In genomic region chr6:132322398-132322797, GRCh38 we compare ENCODE assay signal across 27 cellular contexts.
DNase-seq lines count a peak whose midpoint lies in the region; ATAC-seq, FAIRE-seq and TF ChIP-seq lines count a peak whose summit lies in the region.
"Had no signal": no experiment of that assay in that cellular context is flagged by ENCODE, and none has a peak within 500 bp of the region (broad histone marks: within the 10 kb centered on the region; RNA-seq: fewer than 3 reads in every experiment).

No MANE protein-coding gene starts in this region.

- H3K9ac ChIP-seq in SK-N-SH (no peak overlapping the region), H1 (replicated peaks in 1 of 4; ENCODE audit: extremely low read depth in 1 of 4, low read depth in 3 of 4, low read length in 3 of 4) (no peak overlapping the region), keratinocyte (ENCODE audit: control insufficient read depth, extremely low read depth, insufficient read depth, low read length) (no peak overlapping the region)

- H3K9me1 ChIP-seq in keratinocyte (ENCODE audit: control insufficient read depth, extremely low read depth, insufficient read depth, low read length) = no peaks in the 10 kb centered on the region

- ATAC-seq in SK-N-SH treated with all-trans-retinoic acid at 6 μM for 48 hours (no peak), GM21515 (IDR thresholded peaks at IDR 0.05; ENCODE audit: unreplicated experiment) (no peak), HG03025 (IDR thresholded peaks at IDR 0.05; ENCODE audit: low FRiP score, unreplicated experiment) (no peak)
- ATAC-seq: heart right ventricle, left colon, Panc1, T-cell had no signal

- FAIRE-seq in H1 (lab: Jason Lieb, UNC) (no peak), keratinocyte (lab: Jason Lieb, UNC) (no peak)

- H3K14ac ChIP-seq in H1 (ENCODE audit: insufficient read length) = no peak overlapping the region

- no peak overlapping the region for H2BK12ac ChIP-seq in H1 (ENCODE audit: low read depth, low read length)

- no peak overlapping the region for H2BK15ac ChIP-seq in H1 (ENCODE audit: low read length)

- H2BK20ac ChIP-seq in H1 (ENCODE audit: low read length) = no peak overlapping the region

- dilution Hi-C loops in keratinocyte (cut with MboI; ENCODE audit: extremely low pct_ligation_motif_present, low sequenced_read_pairs) = no loop called here

- H3K27me3 ChIP-seq in SK-N-SH (ENCODE audit: insufficient read depth) = no peaks in the 10 kb centered on the region
- H3K27me3 ChIP-seq in H1 (replicated peaks in 1 of 4; ENCODE audit: control insufficient read depth in 3 of 4, extremely low read depth in 1 of 4, insufficient read depth in 3 of 4, low read length in 3 of 4) = no peaks in the 10 kb centered on the region
- H3K27me3 ChIP-seq in keratinocyte (ENCODE audit: control insufficient read depth, extremely low read depth, insufficient read depth, low read length) = no peaks in the 10 kb centered on the region
- H3K27me3 ChIP-seq: heart right ventricle, tibial artery had no signal

- POLR2A ChIA-PET in SK-N-SH (lab: Yijun Ruan, JAX) (no interaction called here), H1 (lab: Charles Lee; ENCODE audit: partially characterized antibody) (no interaction called here), RWPE1 (lab: Yijun Ruan, JAX; ENCODE audit: low non-redundant PET) (no interaction called here)

- H3K9me2 ChIP-seq in SK-N-SH = no peaks in the 10 kb centered on the region

- H2AFZ ChIP-seq in SK-N-SH (ENCODE audit: low read depth) (peak overlapping the region; percentile 45), H1 (ENCODE audit: low read length) (0 out of 2 replicates have a peak overlapping the region, but pooled peaks have one; percentile 20), keratinocyte (ENCODE audit: control insufficient read depth, low read length) (peak overlapping the region; percentile 71)

- H3K79me1 ChIP-seq in H1 (ENCODE audit: low read depth, low read length) = no peaks in the 10 kb centered on the region

- H2BK120ac ChIP-seq in H1 (replicated peaks; ENCODE audit: low read depth, low read length) = no peak overlapping the region

- H3K23ac ChIP-seq in H1 (ENCODE audit: insufficient read length) = no peak overlapping the region

- TF ChIP-seq RAD21 in SK-N-SH (IDR thresholded peaks at IDR 0.05; ENCODE audit: low read length) (no peak), H1 (IDR thresholded peaks at IDR 0.05 in 1 of 2, conservative IDR thresholded peaks at IDR 0.05 in 1 of 2; ENCODE audit: low read depth in 2 of 2, low read length in 2 of 2) (no peak)

- H2BK5ac ChIP-seq in H1 (ENCODE audit: low read depth, low read length) = no peak overlapping the region

- H3K4ac ChIP-seq in H1 (replicated peaks; ENCODE audit: insufficient read length, low read depth, low read length) = no peak overlapping the region

- H3K9me3 ChIP-seq in SK-N-SH = peaks cover 10% of the 10 kb centered on the region; the same call in 1 of the 2 replicates
- H3K9me3 ChIP-seq in H1 (ENCODE audit: insufficient read depth in 2 of 2, low read depth in 1 of 2, low read length in 1 of 2) = no peaks in the 10 kb centered on the region
- H3K9me3 ChIP-seq in keratinocyte (ENCODE audit: control insufficient read depth, low read depth, low read length) = no peaks in the 10 kb centered on the region

- TF ChIP-seq EP300 in SK-N-SH (IDR thresholded peaks at IDR 0.05; ENCODE audit: borderline replicate concordance in 1 of 2, low read depth in 1 of 2, low read length in 1 of 2) = no peak
- no peak for TF ChIP-seq EP300 in H1 (IDR thresholded peaks at IDR 0.05; ENCODE audit: borderline replicate concordance in 1 of 2, low read depth in 2 of 2, low read length in 2 of 2)

- H3K36me3 ChIP-seq in SK-N-SH (replicated peaks in 1 of 2; ENCODE audit: control insufficient read depth in 1 of 2, insufficient read depth in 2 of 2, low read length in 1 of 2) (peaks cover 35 to 53% of the 10 kb centered on the region in 2 experiments), H1 (ENCODE audit: control insufficient read depth in 2 of 4, insufficient read depth in 4 of 4, low read length in 3 of 4) (no peaks in the 10 kb centered on the region), keratinocyte (ENCODE audit: control insufficient read depth in 2 of 2, extremely low read depth in 1 of 2, insufficient read depth in 2 of 2, low read length in 2 of 2) (no peaks in the 10 kb centered on the region)
- H3K36me3 ChIP-seq: tibial artery had no signal

- H3K4me3 ChIP-seq in SK-N-SH (ENCODE audit: low read depth in 2 of 2, low read length in 1 of 2) (no peak overlapping the region; a peak in 1 of 4 replicates), H1 (ENCODE audit: extremely low read depth in 1 of 4, insufficient read depth in 2 of 4, low read depth in 3 of 4, low read length in 4 of 4) (no peak overlapping the region), keratinocyte (ENCODE audit: control insufficient read depth in 2 of 3, extremely low read depth in 1 of 3, insufficient read depth in 2 of 3, low read depth in 1 of 3, low read length in 3 of 3) (peak overlapping the region in 2 of 3 experiments; percentile 1 to 4)
- H3K4me3 ChIP-seq: heart right ventricle, tibial artery had no signal

- DNase-seq in SK-N-SH (no peak), H1 (ENCODE audit: low read depth in 1 of 2, low spot score in 2 of 2) (no peak), keratinocyte (ENCODE audit: low read depth, low spot score) (no peak), superior temporal gyrus (ENCODE audit: extremely low spot score) (peak; percentile 28), RWPE1 (ENCODE audit: low spot score) (no peak)
- DNase-seq: activated CD4-positive, CD25-positive, alpha-beta regulatory T cell; activated naive CD4-positive, alpha-beta T cell treated with anti-CD3 and anti-CD28 coated beads, Interleukin-2, amount 10 ng/mL, durations not matched to agents 7 days and 5 days; AML-193; caudate nucleus; CD4-positive, alpha-beta T cell; DMS 273 treated with DMSO at 0.1 percent for 48 hours; H9; heart right ventricle; left colon; mammary epithelial cell; NCI-H1105; NCI-H187 treated with DMSO at 0.1 percent for 48 hours; NCI-H2171 treated with DMSO at 0.1 percent for 48 hours; NCI-H526 treated with DMSO at 0.1 percent for 48 hours; SIG-M5; T-cell; tibial artery had no signal

- no peak for TF ChIP-seq POLR2A in H1 (IDR thresholded peaks at IDR 0.05; ENCODE audit: control extremely low read depth in 1 of 2, low read depth in 2 of 2, low read length in 2 of 2)

- no peaks in the 10 kb centered on the region for H4K20me1 ChIP-seq in SK-N-SH (ENCODE audit: insufficient read depth)
- H4K20me1 ChIP-seq in H1 (replicated peaks in 1 of 2; ENCODE audit: control insufficient read depth in 1 of 2, insufficient read depth in 2 of 2, low read length in 2 of 2) = no peaks in the 10 kb centered on the region
- no peaks in the 10 kb centered on the region for H4K20me1 ChIP-seq in keratinocyte (ENCODE audit: control insufficient read depth, extremely low read depth, insufficient read depth, low read length)

- H3K79me2 ChIP-seq in SK-N-SH (ENCODE audit: insufficient read depth) = no peaks in the 10 kb centered on the region
- H3K79me2 ChIP-seq in H1 (ENCODE audit: control insufficient read depth in 1 of 2, insufficient read depth in 2 of 2, low read length in 2 of 2) = no peaks in the 10 kb centered on the region
- H3K79me2 ChIP-seq in keratinocyte (ENCODE audit: control insufficient read depth, insufficient read depth, low read length) = no peaks in the 10 kb centered on the region

- H3K56ac ChIP-seq in H1 (replicated peaks; ENCODE audit: insufficient read length, low read depth, low read length) = no peak overlapping the region

- H4K8ac ChIP-seq in H1 (ENCODE audit: extremely low read depth, insufficient read depth, low read length) = no peak overlapping the region

- H3K27ac ChIP-seq in SK-N-SH (ENCODE audit: low read depth in 2 of 2, low read length in 1 of 2) (no peak overlapping the region; a peak in 1 of 4 replicates), H1 (ENCODE audit: low read depth, low read length) (no peak overlapping the region), keratinocyte (ENCODE audit: control insufficient read depth, insufficient read depth, low read length) (no peak overlapping the region), RWPE1 (no peak overlapping the region)
- H3K27ac ChIP-seq: 22Rv1, heart right ventricle, tibial artery had no signal

- CTCF ChIA-PET in SK-N-SH (lab: Yijun Ruan, JAX) (interaction anchor here (0.9 kb wide), 1 partner anchor 22 kb away, joined by 3 read pairs; no protein-coding TSS in a partner anchor), H1 (lab: Charles Lee; ENCODE audit: partially characterized antibody) (interaction anchor here (1.0 to 1.7 kb wide), 3 partner anchors 43 to 162 kb away, joined by 3 to 6 read pairs (median 3); no protein-coding TSS in a partner anchor), RWPE1 (lab: Yijun Ruan, JAX) (no interaction called here)

- no peaks in the 10 kb centered on the region for H3F3A ChIP-seq in SK-N-SH (replicated peaks; ENCODE audit: insufficient read depth)

- no peaks in the 10 kb centered on the region for H3K23me2 ChIP-seq in H1 (ENCODE audit: low read depth, low read length)

- H4K5ac ChIP-seq in H1 (ENCODE audit: insufficient read length, low read depth, low read length) = no peak overlapping the region

- no peak overlapping the region for H3K18ac ChIP-seq in H1 (ENCODE audit: extremely low read depth, low read length)

- peak overlapping the region; percentile 60 for H3K4me2 ChIP-seq in SK-N-SH
- no peak overlapping the region for H3K4me2 ChIP-seq in H1 (ENCODE audit: insufficient read depth in 1 of 2, low read depth in 2 of 2, low read length in 2 of 2)
- peak overlapping the region; percentile 53 for H3K4me2 ChIP-seq in keratinocyte (ENCODE audit: control insufficient read depth, extremely low read depth, insufficient read depth, low read depth, low read length)

- H4K91ac ChIP-seq in H1 (replicated peaks; ENCODE audit: insufficient read length, low read length) = no peak overlapping the region

- WGBS in SK-N-SH (ENCODE audit: low lambda C conversion rate) = 55% methylated on average over 2 of the region's 2 CpGs
- 91% methylated on average over 2 of the region's 2 CpGs; no CpG with 5 or more reads in 1 of the 2 experiments for WGBS in H1 (ENCODE audit: extremely low coverage in 1 of 2, insufficient coverage in 1 of 2, insufficient read length in 1 of 2, insufficient replicate concordance in 2 of 2, low coverage in 1 of 2, low lambda C conversion rate in 2 of 2, missing lambda C conversion rate in 1 of 2), 2 experiments

- no peak overlapping the region for H2AK5ac ChIP-seq in H1 (ENCODE audit: low read depth, low read length)

- H3K4me1 ChIP-seq in SK-N-SH (ENCODE audit: control insufficient read depth in 1 of 2, insufficient read depth in 2 of 2, low read depth in 1 of 2, low read length in 1 of 2) = no peaks in the 10 kb centered on the region; a peak in 1 of 4 replicates
- H3K4me1 ChIP-seq in H1 (replicated peaks in 1 of 4; ENCODE audit: control insufficient read depth in 3 of 4, insufficient read depth in 4 of 4, low read length in 3 of 4) = peaks cover 0 to 1% (median 0%) of the 10 kb centered on the region in 4 experiments; a peak in 1 of 7 replicates
- H3K4me1 ChIP-seq in keratinocyte (ENCODE audit: control insufficient read depth, extremely low read depth, insufficient read depth, low read length) = no peaks in the 10 kb centered on the region
- H3K4me1 ChIP-seq: tibial artery had no signal

- TF ChIP-seq CTCF in SK-N-SH (IDR thresholded peaks at IDR 0.05) (no peak), H1 (IDR thresholded peaks at IDR 0.05; ENCODE audit: control extremely low read depth in 1 of 3, insufficient read depth in 1 of 3, low read depth in 1 of 3, low read length in 3 of 3) (no peak), keratinocyte (optimal IDR thresholded peaks at IDR 0.05 in 1 of 3, IDR thresholded peaks at IDR 0.05 in 1 of 3, conservative IDR thresholded peaks at IDR 0.05 in 1 of 3; ENCODE audit: extremely low read depth in 1 of 3, insufficient read depth in 2 of 3, low read length in 3 of 3) (no peak), RWPE1 (conservative IDR thresholded peaks at IDR 0.05; ENCODE audit: low read depth) (no peak)

Comparison
In these comparisons a context has a peak if more than half of its experiments do, and no peak if none do; other contexts are left out.
1. H2AFZ ChIP-seq: peak in every context shown above with its lines; median percentile 71 in keratinocyte; 45 in SK-N-SH; 20 in H1.
2. H3K4me2 ChIP-seq: peak in SK-N-SH (single experiment) and keratinocyte (single experiment); none in H1 (0 of 2).
3. H3K4me3 ChIP-seq: peak in keratinocyte (2 of 3); none in SK-N-SH (0 of 2) and H1 (0 of 4).